8 cellular contexts compared by ENCODE assay signal in genomic region chr11:19951558-19952083, GRCh38.
DNase-seq lines count a peak whose midpoint lies in the region; TF ChIP-seq lines count a peak whose summit lies in the region.

No MANE protein-coding gene starts in this region.

- H3K9me3 Mint-ChIP-seq in mesothelial cell of epicardium = no peaks in the 10 kb centered on the region

- H3K4me1 ChIP-seq in GM23248 (ENCODE audit: insufficient read depth) = peaks cover 14% of the 10 kb centered on the region

- no peak overlapping the region for H2AFZ ChIP-seq in GM23248

- no peaks in the 10 kb centered on the region for H3K27me3 Mint-ChIP-seq in mesothelial cell of epicardium (ENCODE audit: low read depth)

- peaks cover 41% of the 10 kb centered on the region for H3F3A ChIP-seq in GM23248 (ENCODE audit: insufficient read depth)

- TF ChIP-seq CTCF in mesothelial cell of epicardium (IDR thresholded peaks at IDR 0.05; ENCODE audit: unreplicated experiment) = peak; percentile 91

- 33% methylated on average over 5 of the region's 5 CpGs for WGBS in GM23248 (ENCODE audit: low coverage in 1 of 2, low lambda C conversion rate in 2 of 2, missing lambda C conversion rate in 2 of 2), 2 experiments

- no peaks in the 10 kb centered on the region for H3K9me2 ChIP-seq in GM23248 (ENCODE audit: insufficient read depth)

- no peaks in the 10 kb centered on the region for H4K20me1 ChIP-seq in GM23248 (ENCODE audit: insufficient read depth)

- no peak overlapping the region for H3K9ac ChIP-seq in GM23248

- no peak overlapping the region for H3K4me3 ChIP-seq in GM23248

- peaks cover 51% of the 10 kb centered on the region for H3K4me1 Mint-ChIP-seq in mesothelial cell of epicardium

- peaks cover 49% of the 10 kb centered on the region for H3K79me2 ChIP-seq in GM23248 (ENCODE audit: insufficient read depth)

- no peak overlapping the region for H3K27ac ChIP-seq in GM23248

- in situ Hi-C loops in GM23248 (cut with MboI) (no loop called here), KBM-7 (cut with MboI; ENCODE audit: low pct_unique_long_range_greater_than_20kb, low sequenced_read_pairs) (no loop called here)

- H3K9me3 ChIP-seq in GM23248 (ENCODE audit: low read depth) = no peaks in the 10 kb centered on the region

- H3K36me3 Mint-ChIP-seq in mesothelial cell of epicardium = peaks cover 8% of the 10 kb centered on the region

- peaks cover 13% of the 10 kb centered on the region for H3K36me3 ChIP-seq in GM23248 (ENCODE audit: low read depth)

- DNase-seq in A172 (ENCODE audit: low spot score) (peak; percentile 58), ELR (ENCODE audit: low read depth) (peak; percentile 68), GM23248 (peak; percentile 72), KBM-7 (peak; percentile 54), RKO (ENCODE audit: low spot score) (peak; percentile 65), dermis microvascular lymphatic vessel endothelial cell (ENCODE audit: low read depth in 2 of 2) (peak; percentile 27 to 68), mesothelial cell of epicardium (ENCODE audit: low spot score in 2 of 2, unreplicated experiment in 2 of 2) (no peak)
- no peak for DNase-seq in stimulated activated CD4-positive, alpha-beta T cell treated with anti-CD3 and anti-CD28 coated beads, Interleukin-2, amount 100 ng/mL, for 24 hours

- no peaks in the 10 kb centered on the region for H3K27me3 ChIP-seq in GM23248 (replicated peaks; ENCODE audit: insufficient read depth)

- H3K27ac Mint-ChIP-seq in mesothelial cell of epicardium = peak overlapping the region; percentile 93

- no peak overlapping the region for H3K4me2 ChIP-seq in GM23248 (ENCODE audit: unreplicated experiment)

- no peak overlapping the region for H3K4me3 Mint-ChIP-seq in mesothelial cell of epicardium

Comparison
In these comparisons a context has a peak if more than half of its experiments do, and no peak if none do; other contexts are left out.
1. DNase-seq: peak in A172 (single experiment), ELR (single experiment), GM23248 (single experiment), KBM-7 (single experiment), RKO (single experiment) and dermis microvascular lymphatic vessel endothelial cell (2 of 2); none in mesothelial cell of epicardium (0 of 2) and stimulated activated CD4-positive, alpha-beta T cell treated with anti-CD3 and anti-CD28 coated beads, Interleukin-2, amount 100 ng/mL, for 24 hours (0 of 2).